25 cellular contexts compared by ENCODE assay signal in the genomic region with DNA sequence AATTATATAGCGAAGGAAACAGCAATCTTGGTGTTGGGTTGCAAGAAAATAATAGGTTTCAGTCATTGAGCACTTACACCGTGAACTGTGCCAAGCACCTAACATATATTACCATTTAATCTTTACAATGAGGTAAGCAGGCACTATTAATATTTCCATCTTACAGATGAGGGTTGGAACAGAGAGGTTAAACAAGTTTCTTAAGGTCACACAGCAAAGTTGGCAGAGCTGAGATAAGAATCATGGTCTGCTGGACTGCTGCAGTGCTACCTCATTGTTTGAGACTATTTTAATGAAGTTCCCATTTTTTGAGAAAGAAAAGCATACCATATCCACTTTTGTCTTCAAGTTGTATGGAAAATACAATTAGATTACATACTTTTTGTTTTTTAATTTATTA. TPM values are rescaled to one million over a fixed set of nuclear protein-coding genes. Genes with fewer than 3 reads are reported as not detected.
DNase-seq lines count a peak whose midpoint lies in the region; ATAC-seq and TF ChIP-seq lines count a peak whose summit lies in the region.
"Had no signal": no experiment of that assay in that cellular context is flagged by ENCODE, and none has a peak within 500 bp of the region (broad histone marks: within the 10 kb centered on the region; RNA-seq: fewer than 3 reads in every experiment).

No MANE protein-coding gene starts in this region.

- no peak overlapping the region for H3K23ac ChIP-seq in mesendoderm (ENCODE audit: low read length)

- H3K27me3 Mint-ChIP-seq in activated T-cell treated with anti-CD3 and anti-CD28 coated beads, Interleukin-2, amount 50 U/mL, for 24 hours: no peaks in the 10 kb centered on the region
- H3K27me3 Mint-ChIP-seq in activated T-cell treated with anti-CD3 and anti-CD28 coated beads, Interleukin-2, amount 50 U/mL, for 4 hours (ENCODE audit: low read depth): no peaks in the 10 kb centered on the region
- H3K27me3 Mint-ChIP-seq in IgD-negative memory B cell (peaks cover 4% of the 10 kb centered on the region), brain (peaks cover 7% of the 10 kb centered on the region)
- H3K27me3 Mint-ChIP-seq: progenitor cell of endocrine pancreas had no signal

- H3K18ac ChIP-seq in mesendoderm (ENCODE audit: low read length): no peak overlapping the region

- 92 to 96% (median 92%) methylated on average over 2 of the region's 2 CpGs for WGBS in psoas muscle, 3 donors
- 100% methylated on average over 1 of the region's 2 CpGs for WGBS in mesendoderm (ENCODE audit: extremely low coverage, insufficient coverage, low lambda C conversion rate)

- no peak for DNase-seq in activated T-cell treated with anti-CD3 and anti-CD28 coated beads, Interleukin-2, amount 50 U/mL, for 24 hours
- DNase-seq in activated T-cell treated with anti-CD3 and anti-CD28 coated beads, Interleukin-2, amount 50 U/mL, for 4 hours: no peak
- DNase-seq in psoas muscle: no peak
- DNase-seq in stimulated activated naive CD8-positive, alpha-beta T cell treated with anti-CD3 and anti-CD28 coated beads, Interleukin-15, Interleukin-2, amounts not matched to agents 100 U/mL and 50 U/mL, for 24 hours: no peak
- DNase-seq in mesendoderm: no peak
- DNase-seq: activated CD4-positive, alpha-beta T cell treated with anti-CD3 and anti-CD28 coated beads for 48 hours; activated naive CD4-positive, alpha-beta T cell treated with Interleukin-2 at 50 U/mL for 16 hours; aorta; cerebellar nuclear complex; foreskin fibroblast; KBM-7; midbrain; NCI-H187 treated with DMSO at 0.1 percent for 48 hours; NCI-H82; OCI-M1; Right ventricle myocardium superior; substantia nigra had no signal

- H3K36me3 Mint-ChIP-seq in activated T-cell treated with anti-CD3 and anti-CD28 coated beads, Interleukin-2, amount 50 U/mL, for 24 hours (ENCODE audit: low read depth): peaks cover 39% of the 10 kb centered on the region
- H3K36me3 Mint-ChIP-seq in activated T-cell treated with anti-CD3 and anti-CD28 coated beads, Interleukin-2, amount 50 U/mL, for 4 hours (ENCODE audit: insufficient read depth): peaks cover 8% of the 10 kb centered on the region
- H3K36me3 Mint-ChIP-seq in IgD-negative memory B cell (no peaks in the 10 kb centered on the region), brain (peaks cover 2% of the 10 kb centered on the region)

- H2BK15ac ChIP-seq in mesendoderm (replicated peaks; ENCODE audit: low read depth): no peak overlapping the region

- H3K9me3 ChIP-seq in psoas muscle: no peaks in the 10 kb centered on the region
- H3K9me3 ChIP-seq: BLaER1 treated with 17β-estradiol and CSF1 and Interleukin-3, amounts not matched to agents 10 nM and 100 nM; HAP-1 had no signal

- peak overlapping the region; percentile 74 for H3K27ac Mint-ChIP-seq in activated T-cell treated with anti-CD3 and anti-CD28 coated beads, Interleukin-2, amount 50 U/mL, for 24 hours
- H3K27ac Mint-ChIP-seq in IgD-negative memory B cell (peak overlapping the region in 2 of 3 donors; percentile 53 to 79), brain (peak overlapping the region in 1 of 5 experiments; percentile 48)
- H3K27ac Mint-ChIP-seq: progenitor cell of endocrine pancreas had no signal

- peaks cover 34% of the 10 kb centered on the region for H3K4me1 Mint-ChIP-seq in activated T-cell treated with anti-CD3 and anti-CD28 coated beads, Interleukin-2, amount 50 U/mL, for 24 hours (ENCODE audit: low read depth)
- H3K4me1 Mint-ChIP-seq in activated T-cell treated with anti-CD3 and anti-CD28 coated beads, Interleukin-2, amount 50 U/mL, for 4 hours (ENCODE audit: low read depth): peaks cover 18% of the 10 kb centered on the region
- H3K4me1 Mint-ChIP-seq in IgD-negative memory B cell (peaks cover 16 to 22% (median 18%) of the 10 kb centered on the region in 3 donors), brain (peaks cover 61% of the 10 kb centered on the region)

- H3K27ac ChIP-seq in psoas muscle: peak overlapping the region; percentile 73
- no peak overlapping the region for H3K27ac ChIP-seq in mesendoderm (ENCODE audit: low read depth, low read length)
- H3K27ac ChIP-seq: BLaER1 treated with 17β-estradiol and CSF1 and Interleukin-3, amounts not matched to agents 10 nM and 100 nM; epithelial cell of prostate had no signal

- H3K4me3 ChIP-seq in psoas muscle (no peak overlapping the region), mesendoderm (ENCODE audit: low read length) (no peak overlapping the region)
- H3K4me3 ChIP-seq: BLaER1 treated with 17β-estradiol and CSF1 and Interleukin-3, amounts not matched to agents 10 nM and 100 nM had no signal

- no peak overlapping the region for H2BK5ac ChIP-seq in mesendoderm (ENCODE audit: low read length)

- no peak overlapping the region for H3K4me2 ChIP-seq in mesendoderm (ENCODE audit: low read length)

- H4K5ac ChIP-seq in mesendoderm (ENCODE audit: low read length): no peak overlapping the region

- H3K9ac ChIP-seq in mesendoderm (ENCODE audit: low read length): no peak overlapping the region
- H3K9ac ChIP-seq: BLaER1 treated with 17β-estradiol and CSF1 and Interleukin-3, amounts not matched to agents 10 nM and 100 nM had no signal

- no peaks in the 10 kb centered on the region for H3K27me3 ChIP-seq in psoas muscle (ENCODE audit: insufficient read depth in 3 of 3, low read length in 2 of 3)
- no peaks in the 10 kb centered on the region for H3K27me3 ChIP-seq in mesendoderm (ENCODE audit: insufficient read depth, low read length, poor library complexity)
- H3K27me3 ChIP-seq: BLaER1 treated with 17β-estradiol and CSF1 and Interleukin-3, amounts not matched to agents 10 nM and 100 nM had no signal

- H2BK120ac ChIP-seq in mesendoderm (ENCODE audit: low read depth, low read length): no peak overlapping the region

- H3K4me1 ChIP-seq in psoas muscle: peaks cover 33% of the 10 kb centered on the region
- H3K4me1 ChIP-seq in mesendoderm (ENCODE audit: control insufficient read depth, low read depth, low read length): no peaks in the 10 kb centered on the region

- ATAC-seq in activated T-cell treated with anti-CD3 and anti-CD28 coated beads, Interleukin-2, amount 50 U/mL, for 4 hours: no peak
- ATAC-seq in psoas muscle: no peak
- no peak for ATAC-seq in stimulated activated naive CD8-positive, alpha-beta T cell treated with anti-CD3 and anti-CD28 coated beads, Interleukin-15, Interleukin-2, amounts not matched to agents 100 U/mL and 50 U/mL, for 24 hours
- no peak for ATAC-seq in GM19463 (IDR thresholded peaks at IDR 0.05; ENCODE audit: unreplicated experiment)
- ATAC-seq: left lobe of liver had no signal

- no peak overlapping the region for H3K56ac ChIP-seq in mesendoderm (ENCODE audit: low read length)

- no peak overlapping the region for H4K8ac ChIP-seq in mesendoderm (ENCODE audit: low read depth, low read length)

- no peak overlapping the region for H3K4ac ChIP-seq in mesendoderm (ENCODE audit: low read depth, low read length)

- no peak overlapping the region for H2AK5ac ChIP-seq in mesendoderm (ENCODE audit: low read length)

- no peaks in the 10 kb centered on the region for H3K9me3 Mint-ChIP-seq in activated T-cell treated with anti-CD3 and anti-CD28 coated beads, Interleukin-2, amount 50 U/mL, for 24 hours
- no peaks in the 10 kb centered on the region for H3K9me3 Mint-ChIP-seq in activated T-cell treated with anti-CD3 and anti-CD28 coated beads, Interleukin-2, amount 50 U/mL, for 4 hours
- H3K9me3 Mint-ChIP-seq in IgD-negative memory B cell: no peaks in the 10 kb centered on the region
- peaks cover 0 to 8% (median 4%) of the 10 kb centered on the region in 5 experiments for H3K9me3 Mint-ChIP-seq in brain

- peaks cover 0 to 27% of the 10 kb centered on the region in 2 donors for H3K36me3 ChIP-seq in psoas muscle (ENCODE audit: insufficient read depth in 1 of 2, low read depth in 1 of 2)
- H3K36me3 ChIP-seq in mesendoderm (ENCODE audit: control insufficient read depth, insufficient read depth, low read length): no peaks in the 10 kb centered on the region

- TF ChIP-seq CTCF in brain (conservative IDR thresholded peaks at IDR 0.05) (no peak), psoas muscle (IDR thresholded peaks at IDR 0.05) (no peak)

- peaks cover 18% of the 10 kb centered on the region for H3K79me2 ChIP-seq in mesendoderm (ENCODE audit: control insufficient read depth, insufficient read depth, low read length)

- intact Hi-C loops in psoas muscle (cut with DNase I): no loop called here

- H3K4me3 Mint-ChIP-seq in activated T-cell treated with anti-CD3 and anti-CD28 coated beads, Interleukin-2, amount 50 U/mL, for 24 hours: no peak overlapping the region
- H3K4me3 Mint-ChIP-seq in activated T-cell treated with anti-CD3 and anti-CD28 coated beads, Interleukin-2, amount 50 U/mL, for 4 hours: no peak overlapping the region
- peak overlapping the region in 1 of 4 donors; percentile 24 for H3K4me3 Mint-ChIP-seq in IgD-negative memory B cell
- H3K4me3 Mint-ChIP-seq in brain: peak overlapping the region; percentile 34 to 66 (median 53)

- H3K79me1 ChIP-seq in mesendoderm (ENCODE audit: low read length): peaks cover 12% of the 10 kb centered on the region

RNA-seq across cellular contexts. Expression of gene ERG28, which starts 1.7 kb away (rescaled TPM):
- 10 to 100 TPM; 14.9 to 16.8 (median 15.9) TPM for total RNA-seq in activated T-cell treated with anti-CD3 and anti-CD28 coated beads, Interleukin-2, amount 50 U/mL, for 4 hours
- polyA plus RNA-seq in IgD-negative memory B cell: 25.5 TPM
- polyA plus RNA-seq in brain (ENCODE audit: insufficient read depth, low read depth, low replicate concordance): 39.2 TPM
- 1 to 10 TPM; 3.6 to 6.1 (median 4.8) TPM for total RNA-seq in psoas muscle
- 1 to 10 TPM; 4.9 to 6.4 (median 5.6) TPM for polyA plus RNA-seq in psoas muscle
- 75.1 TPM for polyA plus RNA-seq in mesendoderm (2013, experiment 1 of 2)
- 73.5 TPM for polyA plus RNA-seq in mesendoderm (2013, experiment 2 of 2)

RNA-seq across cellular contexts. Expression of gene TTLL5, which starts 2.1 kb away (rescaled TPM):
- total RNA-seq in activated T-cell treated with anti-CD3 and anti-CD28 coated beads, Interleukin-2, amount 50 U/mL, for 4 hours: 10 to 100 TPM; 21.1 to 25.0 (median 21.1) TPM
- 10.4 TPM for polyA plus RNA-seq in IgD-negative memory B cell
- 34.1 TPM for polyA plus RNA-seq in brain (ENCODE audit: insufficient read depth, low read depth, low replicate concordance)
- total RNA-seq in psoas muscle: 10 to 100 TPM in 3 of 4 donors, 1 to 10 TPM in 1; 5.7 to 17.2 (median 11.0) TPM
- polyA plus RNA-seq in psoas muscle: 1 to 10 TPM; 4.6 to 9.1 (median 5.5) TPM
- 32.7 TPM for polyA plus RNA-seq in mesendoderm (2013, experiment 1 of 2)
- polyA plus RNA-seq in mesendoderm (2013, experiment 2 of 2): 34.2 TPM

Comparison
In these comparisons a context has a peak if more than half of its experiments do, and no peak if none do; other contexts are left out.
1. H3K4me3 Mint-ChIP-seq: peak in brain (5 of 5); none in activated T-cell treated with anti-CD3 and anti-CD28 coated beads, Interleukin-2, amount 50 U/mL, for 24 hours (single experiment) and activated T-cell treated with anti-CD3 and anti-CD28 coated beads, Interleukin-2, amount 50 U/mL, for 4 hours (single experiment).